25 cellular contexts compared by ENCODE assay signal in the genomic region with DNA sequence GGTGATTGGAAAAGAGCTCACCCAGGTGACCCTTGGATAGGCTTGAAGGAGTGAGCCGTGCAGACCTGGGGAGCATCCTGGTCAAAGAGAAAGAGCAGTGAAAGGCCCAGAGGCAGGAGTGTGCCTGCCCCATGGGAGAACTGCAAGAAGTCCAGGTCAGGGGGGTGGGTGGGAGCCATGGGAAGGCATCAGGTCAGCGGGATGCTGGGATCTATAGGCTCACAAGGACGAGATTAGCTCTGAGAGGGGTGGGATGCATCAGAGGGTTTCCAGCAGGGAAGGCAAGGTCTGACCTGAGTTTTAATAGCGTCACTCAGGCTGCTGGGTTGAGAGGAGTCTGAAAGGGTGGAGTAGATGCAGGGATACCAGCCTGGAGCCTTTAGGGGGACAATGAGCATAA.
DNase-seq lines count a peak whose midpoint lies in the region; ATAC-seq and TF ChIP-seq lines count a peak whose summit lies in the region.
"Had no signal": no experiment of that assay in that cellular context is flagged by ENCODE, and none has a peak within 500 bp of the region (broad histone marks: within the 10 kb centered on the region; RNA-seq: fewer than 3 reads in every experiment).

No MANE protein-coding gene starts in this region.

- H3K4me1 Mint-ChIP-seq in activated T-cell treated with anti-CD3 and anti-CD28 coated beads, Interleukin-2, amount 50 U/mL, for 24 hours (ENCODE audit: low read depth), result peaks cover 2% of the 10 kb centered on the region
- H3K4me1 Mint-ChIP-seq in activated T-cell treated with anti-CD3 and anti-CD28 coated beads, Interleukin-2, amount 50 U/mL, for 72 hours (ENCODE audit: low read depth), result peaks cover 5% of the 10 kb centered on the region
- peaks cover 64% of the 10 kb centered on the region for H3K4me1 Mint-ChIP-seq in dendritic cell treated with granulocyte-macrophage colony-stimulating factor and Interleukin-4, amounts not matched to agents 40 ng/mL and 50 ng/mL, for 4 days (ENCODE audit: low read depth)
- H3K4me1 Mint-ChIP-seq in nephron progenitor cell, result peaks cover 65% of the 10 kb centered on the region
- peaks cover 2% of the 10 kb centered on the region for H3K4me1 Mint-ChIP-seq in activated CD4-positive, alpha-beta memory T cell treated with anti-CD3 and anti-CD28 coated beads for 36 hours (ENCODE audit: low read depth)

- no peak for TF ChIP-seq EP300 in suprapubic skin (IDR thresholded peaks at IDR 0.05)

- TF ChIP-seq POLR2A in suprapubic skin (IDR thresholded peaks at IDR 0.05), result no peak

- H3K36me3 ChIP-seq in suprapubic skin (no peaks in the 10 kb centered on the region), colonic mucosa (no peaks in the 10 kb centered on the region)

- POLR2A ChIA-PET in activated CD4-positive, alpha-beta memory T cell treated with anti-CD3 and anti-CD28 coated beads for 36 hours (lab: Charles Lee), result no interaction called here

- H3K36me3 Mint-ChIP-seq in activated T-cell treated with anti-CD3 and anti-CD28 coated beads, Interleukin-2, amount 50 U/mL, for 24 hours (ENCODE audit: low read depth), result no peaks in the 10 kb centered on the region
- H3K36me3 Mint-ChIP-seq in activated T-cell treated with anti-CD3 and anti-CD28 coated beads, Interleukin-2, amount 50 U/mL, for 72 hours (ENCODE audit: insufficient read depth in 2 of 2), result peaks cover 0 to 4% of the 10 kb centered on the region in 2 donors
- peaks cover 36% of the 10 kb centered on the region for H3K36me3 Mint-ChIP-seq in dendritic cell treated with granulocyte-macrophage colony-stimulating factor and Interleukin-4, amounts not matched to agents 40 ng/mL and 50 ng/mL, for 4 days (ENCODE audit: low read depth)
- H3K36me3 Mint-ChIP-seq in nephron progenitor cell (ENCODE audit: low read depth), result peaks cover 24% of the 10 kb centered on the region
- no peaks in the 10 kb centered on the region for H3K36me3 Mint-ChIP-seq in activated CD4-positive, alpha-beta memory T cell treated with anti-CD3 and anti-CD28 coated beads for 36 hours

- ATAC-seq in activated T-cell treated with anti-CD3 and anti-CD28 coated beads, Interleukin-2, amount 50 U/mL, for 72 hours (replicated peaks in 1 of 2), result no peak
- ATAC-seq in GM21619 (IDR thresholded peaks at IDR 0.05; ENCODE audit: unreplicated experiment), result no peak
- ATAC-seq: left colon had no signal

- peak; percentile 3 for DNase-seq in activated T-cell treated with anti-CD3 and anti-CD28 coated beads, Interleukin-2, amount 50 U/mL, for 24 hours
- no peak for DNase-seq in activated T-cell treated with anti-CD3 and anti-CD28 coated beads, Interleukin-2, amount 50 U/mL, for 72 hours
- DNase-seq in nephron progenitor cell, result no peak
- DNase-seq in suprapubic skin (ENCODE audit: low spot score in 2 of 2), result peak; percentile 34 to 52
- DNase-seq in colonic mucosa, result no peak
- no peak for DNase-seq in activated CD4-positive, alpha-beta memory T cell treated with anti-CD3 and anti-CD28 coated beads for 36 hours
- DNase-seq: activated CD4-positive, alpha-beta T cell treated with anti-CD3 and anti-CD28 coated beads, Interleukin-2, amount 50 U/mL, for 48 hours; activated CD8-positive, alpha-beta memory T cell treated with anti-CD3 and anti-CD28 coated beads, Interleukin-2, amount 50 U/mL, for 48 hours; activated gamma-delta T cell; activated naive CD8-positive, alpha-beta T cell treated with anti-CD3 and anti-CD28 coated beads, Interleukin-2, amount 50 U/mL, for 24 hours; effector CD8-positive, alpha-beta T cell; KBM-7; MG63; NCI-H2081 treated with DMSO at 0.1 percent for 48 hours; NCI-H774; occipital lobe; RPMI8226 had no signal

- intact Hi-C loops in dendritic cell treated with granulocyte-macrophage colony-stimulating factor and Interleukin-4, amounts not matched to agents 40 ng/mL and 50 ng/mL, for 4 days (cut with micrococcal nuclease), result no loop called here
- intact Hi-C loops in colonic mucosa (cut with DNase I), result no loop called here
- intact Hi-C loops in activated CD4-positive, alpha-beta memory T cell treated with anti-CD3 and anti-CD28 coated beads for 36 hours (cut with micrococcal nuclease), result no loop called here

- no peak overlapping the region for H3K9ac ChIP-seq in colonic mucosa (ENCODE audit: low read depth in 2 of 2, low read length in 2 of 2)

- WGBS in suprapubic skin, result 94% methylated on average over 4 of the region's 4 CpGs

- CTCF ChIA-PET in activated CD4-positive, alpha-beta memory T cell treated with anti-CD3 and anti-CD28 coated beads for 36 hours (lab: Charles Lee), result interaction anchor here (1.9 kb wide), 1 partner anchor 15 kb away, joined by 6 read pairs; no protein-coding TSS in a partner anchor

- H3K4me1 ChIP-seq in suprapubic skin (peaks cover 12% of the 10 kb centered on the region), colonic mucosa (no peaks in the 10 kb centered on the region)

- H3K27me3 ChIP-seq in suprapubic skin, result no peaks in the 10 kb centered on the region
- H3K27me3 ChIP-seq in colonic mucosa, result no peaks in the 10 kb centered on the region
- H3K27me3 ChIP-seq: MG63 had no signal

- no peak overlapping the region for H3K4me3 ChIP-seq in suprapubic skin
- H3K4me3 ChIP-seq in colonic mucosa, result no peak overlapping the region
- H3K4me3 ChIP-seq: GM12878, MG63, SK-N-MC, skin epidermis had no signal

- no peak overlapping the region for H3K27ac Mint-ChIP-seq in activated T-cell treated with anti-CD3 and anti-CD28 coated beads, Interleukin-2, amount 50 U/mL, for 24 hours
- H3K27ac Mint-ChIP-seq in activated T-cell treated with anti-CD3 and anti-CD28 coated beads, Interleukin-2, amount 50 U/mL, for 72 hours, result no peak overlapping the region
- H3K27ac Mint-ChIP-seq in dendritic cell treated with granulocyte-macrophage colony-stimulating factor and Interleukin-4, amounts not matched to agents 40 ng/mL and 50 ng/mL, for 4 days, result peak overlapping the region; percentile 86
- peak overlapping the region; percentile 89 for H3K27ac Mint-ChIP-seq in nephron progenitor cell
- no peak overlapping the region for H3K27ac Mint-ChIP-seq in activated CD4-positive, alpha-beta memory T cell treated with anti-CD3 and anti-CD28 coated beads for 36 hours

- H3K4me3 Mint-ChIP-seq in activated T-cell treated with anti-CD3 and anti-CD28 coated beads, Interleukin-2, amount 50 U/mL, for 24 hours, result no peak overlapping the region
- H3K4me3 Mint-ChIP-seq in activated T-cell treated with anti-CD3 and anti-CD28 coated beads, Interleukin-2, amount 50 U/mL, for 72 hours, result no peak overlapping the region
- no peak overlapping the region for H3K4me3 Mint-ChIP-seq in dendritic cell treated with granulocyte-macrophage colony-stimulating factor and Interleukin-4, amounts not matched to agents 40 ng/mL and 50 ng/mL, for 4 days
- peak overlapping the region; percentile 41 for H3K4me3 Mint-ChIP-seq in nephron progenitor cell
- H3K4me3 Mint-ChIP-seq in activated CD4-positive, alpha-beta memory T cell treated with anti-CD3 and anti-CD28 coated beads for 36 hours, result no peak overlapping the region
- H3K4me3 Mint-ChIP-seq: activated naive CD8-positive, alpha-beta T cell treated with anti-CD3 and anti-CD28 coated beads, Interleukin-2, amount 50 U/mL, for 24 hours; brain had no signal

- H3K9me3 Mint-ChIP-seq in activated T-cell treated with anti-CD3 and anti-CD28 coated beads, Interleukin-2, amount 50 U/mL, for 24 hours, result no peaks in the 10 kb centered on the region
- peaks cover 4 to 6% of the 10 kb centered on the region in 2 donors for H3K9me3 Mint-ChIP-seq in activated T-cell treated with anti-CD3 and anti-CD28 coated beads, Interleukin-2, amount 50 U/mL, for 72 hours
- H3K9me3 Mint-ChIP-seq in dendritic cell treated with granulocyte-macrophage colony-stimulating factor and Interleukin-4, amounts not matched to agents 40 ng/mL and 50 ng/mL, for 4 days, result no peaks in the 10 kb centered on the region
- no peaks in the 10 kb centered on the region for H3K9me3 Mint-ChIP-seq in nephron progenitor cell
- H3K9me3 Mint-ChIP-seq in activated CD4-positive, alpha-beta memory T cell treated with anti-CD3 and anti-CD28 coated beads for 36 hours, result peaks cover 4% of the 10 kb centered on the region
- H3K9me3 Mint-ChIP-seq: activated naive CD8-positive, alpha-beta T cell treated with anti-CD3 and anti-CD28 coated beads, Interleukin-2, amount 50 U/mL, for 24 hours had no signal

- no peaks in the 10 kb centered on the region for H3K27me3 Mint-ChIP-seq in activated T-cell treated with anti-CD3 and anti-CD28 coated beads, Interleukin-2, amount 50 U/mL, for 24 hours
- no peaks in the 10 kb centered on the region for H3K27me3 Mint-ChIP-seq in activated T-cell treated with anti-CD3 and anti-CD28 coated beads, Interleukin-2, amount 50 U/mL, for 72 hours (ENCODE audit: low read depth)
- H3K27me3 Mint-ChIP-seq in dendritic cell treated with granulocyte-macrophage colony-stimulating factor and Interleukin-4, amounts not matched to agents 40 ng/mL and 50 ng/mL, for 4 days, result peaks cover 18% of the 10 kb centered on the region
- peaks cover 16% of the 10 kb centered on the region for H3K27me3 Mint-ChIP-seq in nephron progenitor cell (ENCODE audit: low read depth, poor library complexity)
- H3K27me3 Mint-ChIP-seq in activated CD4-positive, alpha-beta memory T cell treated with anti-CD3 and anti-CD28 coated beads for 36 hours, result no peaks in the 10 kb centered on the region
- H3K27me3 Mint-ChIP-seq: activated naive CD8-positive, alpha-beta T cell treated with anti-CD3 and anti-CD28 coated beads, Interleukin-2, amount 50 U/mL, for 24 hours; brain had no signal

- TF ChIP-seq CTCF in nephron progenitor cell (IDR thresholded peaks at IDR 0.05), result no peak
- TF ChIP-seq CTCF in suprapubic skin (IDR thresholded peaks at IDR 0.05), result no peak
- TF ChIP-seq CTCF in colonic mucosa (IDR thresholded peaks at IDR 0.05), result no peak

- no peak overlapping the region for H3K27ac ChIP-seq in suprapubic skin
- H3K27ac ChIP-seq in colonic mucosa, result no peak overlapping the region
- H3K27ac ChIP-seq: 22Rv1, SK-N-MC had no signal

- H3K9me3 ChIP-seq in suprapubic skin (no peaks in the 10 kb centered on the region), colonic mucosa (no peaks in the 10 kb centered on the region)
- H3K9me3 ChIP-seq: MG63 had no signal

Comparison
In these comparisons a context has a peak if more than half of its experiments do, and no peak if none do; other contexts are left out.
1. DNase-seq: peak in activated T-cell treated with anti-CD3 and anti-CD28 coated beads, Interleukin-2, amount 50 U/mL, for 24 hours (single experiment) and suprapubic skin (2 of 2); none in activated T-cell treated with anti-CD3 and anti-CD28 coated beads, Interleukin-2, amount 50 U/mL, for 72 hours (0 of 2), nephron progenitor cell (single experiment), colonic mucosa (single experiment) and activated CD4-positive, alpha-beta memory T cell treated with anti-CD3 and anti-CD28 coated beads for 36 hours (single experiment).
2. H3K27ac Mint-ChIP-seq: peak in dendritic cell treated with granulocyte-macrophage colony-stimulating factor and Interleukin-4, amounts not matched to agents 40 ng/mL and 50 ng/mL, for 4 days (single experiment) and nephron progenitor cell (single experiment); none in activated T-cell treated with anti-CD3 and anti-CD28 coated beads, Interleukin-2, amount 50 U/mL, for 24 hours (single experiment), activated T-cell treated with anti-CD3 and anti-CD28 coated beads, Interleukin-2, amount 50 U/mL, for 72 hours (single experiment) and activated CD4-positive, alpha-beta memory T cell treated with anti-CD3 and anti-CD28 coated beads for 36 hours (single experiment).